ENCODE assay signal across 14 cellular contexts in genomic region chr1:179127163-179127895, GRCh38. TPM values are rescaled to one million over a fixed set of nuclear protein-coding genes. Genes with fewer than 3 reads are reported as not detected.
DNase-seq lines count a peak whose midpoint lies in the region; ATAC-seq, FAIRE-seq and TF ChIP-seq lines count a peak whose summit lies in the region.
"Had no signal": no experiment of that assay in that cellular context is flagged by ENCODE, and none has a peak within 500 bp of the region (broad histone marks: within the 10 kb centered on the region; RNA-seq: fewer than 3 reads in every experiment).

No MANE protein-coding gene starts in this region.

- no peak overlapping the region for H3K4me3 Mint-ChIP-seq in activated T-helper 17 cell treated with anti-CD3 and anti-CD28 coated beads, Interleukin-2, amount 50 U/mL, for 72 hours
- H3K4me3 Mint-ChIP-seq: activated CD4-positive, alpha-beta T cell treated with anti-CD3 and anti-CD28 coated beads, Interleukin-2, amount 10 ng/mL, durations not matched to agents 7 days and 5 days; H9 had no signal

- no peak for TF ChIP-seq CTCF in fibroblast of pulmonary artery (IDR thresholded peaks at IDR 0.05; ENCODE audit: low read length, missing control alignments)
- TF ChIP-seq CTCF in smooth muscle cell (IDR thresholded peaks at IDR 0.05; ENCODE audit: borderline replicate concordance, insufficient read depth, poor library complexity, severe bottlenecking), result no peak

- H3K4me3 ChIP-seq in fibroblast of pulmonary artery (replicated peaks; ENCODE audit: low read depth, low read length), result no peak overlapping the region
- H3K4me3 ChIP-seq in smooth muscle cell, result no peak overlapping the region
- H3K4me3 ChIP-seq: suprapubic skin had no signal

- FAIRE-seq in H54 (lab: Jason Lieb, UNC), result peak; percentile 69
- FAIRE-seq: GM12891 had no signal

- H3K4me1 ChIP-seq in smooth muscle cell (ENCODE audit: low read depth), result no peaks in the 10 kb centered on the region

- no peak overlapping the region for H3K9ac ChIP-seq in smooth muscle cell (ENCODE audit: low read depth)

- no peaks in the 10 kb centered on the region for H3K9me3 Mint-ChIP-seq in activated T-helper 17 cell treated with anti-CD3 and anti-CD28 coated beads, Interleukin-2, amount 50 U/mL, for 72 hours
- H3K9me3 Mint-ChIP-seq: H9 had no signal

- H3K4me2 ChIP-seq in smooth muscle cell, result peak overlapping the region; percentile 48

- WGBS in smooth muscle cell (ENCODE audit: low lambda C conversion rate), result 80% methylated on average over 5 of the region's 5 CpGs

- no peak for TF ChIP-seq POLR2A in H54 (IDR thresholded peaks at IDR 0.05; ENCODE audit: low read depth, low read length)

- H3K27me3 Mint-ChIP-seq in activated T-helper 17 cell treated with anti-CD3 and anti-CD28 coated beads, Interleukin-2, amount 50 U/mL, for 72 hours, result no peaks in the 10 kb centered on the region
- H3K27me3 Mint-ChIP-seq: activated CD4-positive, alpha-beta T cell treated with anti-CD3 and anti-CD28 coated beads, Interleukin-2, amount 10 ng/mL, durations not matched to agents 7 days and 5 days had no signal

- peaks cover 5% of the 10 kb centered on the region for H3K36me3 ChIP-seq in smooth muscle cell (ENCODE audit: low read depth)

- H3K27ac Mint-ChIP-seq in activated T-helper 17 cell treated with anti-CD3 and anti-CD28 coated beads, Interleukin-2, amount 50 U/mL, for 72 hours, result peak overlapping the region; percentile 69
- H3K27ac Mint-ChIP-seq: activated CD4-positive, alpha-beta T cell treated with anti-CD3 and anti-CD28 coated beads, Interleukin-2, amount 10 ng/mL, durations not matched to agents 7 days and 5 days; H9 had no signal

- H2AFZ ChIP-seq in smooth muscle cell (ENCODE audit: low read depth), result no peak overlapping the region

- peak overlapping the region; percentile 54 for H3K27ac ChIP-seq in smooth muscle cell (ENCODE audit: low read depth)
- H3K27ac ChIP-seq: suprapubic skin had no signal

- peaks cover 13% of the 10 kb centered on the region for H3K4me1 Mint-ChIP-seq in activated T-helper 17 cell treated with anti-CD3 and anti-CD28 coated beads, Interleukin-2, amount 50 U/mL, for 72 hours
- H3K4me1 Mint-ChIP-seq: H9 had no signal

- H4K20me1 ChIP-seq in smooth muscle cell (ENCODE audit: low read depth), result peaks cover 52% of the 10 kb centered on the region

- H3K9me3 ChIP-seq in smooth muscle cell (replicated peaks; ENCODE audit: low read depth), result no peaks in the 10 kb centered on the region
- H3K9me3 ChIP-seq: suprapubic skin had no signal

- H3F3A ChIP-seq in smooth muscle cell (ENCODE audit: low read depth), result peaks cover 3% of the 10 kb centered on the region

- no peak for ATAC-seq in activated T-helper 17 cell treated with anti-CD3 and anti-CD28 coated beads, Interleukin-2, amount 50 U/mL, for 72 hours (replicated peaks)
- no peak for ATAC-seq in HG02840 (IDR thresholded peaks at IDR 0.05; ENCODE audit: low FRiP score, unreplicated experiment)

- no peak for DNase-seq in H54 (ENCODE audit: insufficient read length, low spot score)
- DNase-seq in fibroblast of pulmonary artery (ENCODE audit: low read depth), result peak; percentile 58
- DNase-seq in smooth muscle cell (lab: John Stamatoyannopoulos, UW; ENCODE audit: unreplicated experiment), result no peak
- DNase-seq in cerebellum (ENCODE audit: low spot score), result no peak
- no peak for DNase-seq in DMS153 treated with DMSO at 0.1 percent for 48 hours (lab: John Stamatoyannopoulos, UW; ENCODE audit: unreplicated experiment)
- DNase-seq: activated CD4-positive, alpha-beta T cell treated with anti-CD3 and anti-CD28 coated beads, Interleukin-2, amount 10 ng/mL, durations not matched to agents 7 days and 5 days; activated naive CD4-positive, alpha-beta T cell; H9; hippocampal formation; NCI-H187 treated with DMSO at 0.1 percent for 48 hours had no signal

- peaks cover 36% of the 10 kb centered on the region for H3K79me2 ChIP-seq in smooth muscle cell (ENCODE audit: low read depth)

- H3K27me3 ChIP-seq in smooth muscle cell (ENCODE audit: low read depth), result no peaks in the 10 kb centered on the region
- H3K27me3 ChIP-seq: suprapubic skin had no signal

- H3K36me3 Mint-ChIP-seq in activated T-helper 17 cell treated with anti-CD3 and anti-CD28 coated beads, Interleukin-2, amount 50 U/mL, for 72 hours (ENCODE audit: low read depth), result peaks cover 9% of the 10 kb centered on the region

RNA-seq across cellular contexts. Expression of gene TOR3A, which starts 45.5 kb away (rescaled TPM):
- total RNA-seq in activated T-helper 17 cell treated with anti-CD3 and anti-CD28 coated beads, Interleukin-2, amount 50 U/mL, for 72 hours, result 10 to 100 TPM; 19.0 to 45.2 TPM
- total RNA-seq in smooth muscle cell (11.6 and 13.0 TPM in 2 replicates), cerebellum (13.2 TPM)
- 16.6 and 20.6 TPM in 2 replicates for polyA plus RNA-seq in smooth muscle cell
